13 cellular contexts compared by ENCODE assay signal in the genomic region with DNA sequence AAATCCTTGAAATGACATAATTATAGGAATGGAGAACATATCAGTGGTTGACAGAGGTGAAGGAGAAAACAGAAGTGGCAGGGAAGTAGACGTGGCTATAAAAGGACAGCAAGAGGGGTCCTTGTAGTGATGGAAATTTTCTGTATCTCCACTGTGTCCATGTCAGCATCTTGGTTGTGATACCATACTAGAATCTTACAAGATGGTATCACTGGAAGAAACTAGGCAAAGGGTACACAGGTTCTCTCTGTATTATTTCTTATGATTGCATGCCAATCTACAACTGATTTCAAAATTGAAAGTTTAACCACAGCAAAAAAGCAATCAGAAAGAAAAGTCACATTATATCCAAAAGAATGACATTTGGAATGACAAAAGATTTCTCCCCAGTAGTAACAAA. TPM values are rescaled to one million over a fixed set of nuclear protein-coding genes. Genes with fewer than 3 reads are reported as not detected.
DNase-seq lines count a peak whose midpoint lies in the region; ATAC-seq and TF ChIP-seq lines count a peak whose summit lies in the region.
"Had no signal": no experiment of that assay in that cellular context is flagged by ENCODE, and none has a peak within 500 bp of the region (broad histone marks: within the 10 kb centered on the region; RNA-seq: fewer than 3 reads in every experiment).

No MANE protein-coding gene starts in this region.

- peaks cover 59% of the 10 kb centered on the region for H3K4me1 Mint-ChIP-seq in activated T-cell treated with anti-CD3 and anti-CD28 coated beads, Interleukin-2, amount 50 U/mL, for 4 hours (ENCODE audit: low read depth)
- H3K4me1 Mint-ChIP-seq in CD4-positive, alpha-beta memory T cell, result peaks cover 18 to 50% (median 33%) of the 10 kb centered on the region in 4 donors
- peaks cover 45% of the 10 kb centered on the region for H3K4me1 Mint-ChIP-seq in activated T-helper 17 cell treated with anti-CD3 and anti-CD28 coated beads, Interleukin-2, amount 50 U/mL, for 72 hours
- peaks cover 17 to 43% (median 22%) of the 10 kb centered on the region in 4 donors for H3K4me1 Mint-ChIP-seq in naive thymus-derived CD8-positive, alpha-beta T cell

- no peaks in the 10 kb centered on the region for H3K27me3 ChIP-seq in CD4-positive, alpha-beta memory T cell (ENCODE audit: insufficient read depth, low read length)
- H3K27me3 ChIP-seq in vagina, result no peaks in the 10 kb centered on the region
- H3K27me3 ChIP-seq: Peyer's patch had no signal

- peaks cover 27% of the 10 kb centered on the region for H3K36me3 Mint-ChIP-seq in activated T-cell treated with anti-CD3 and anti-CD28 coated beads, Interleukin-2, amount 50 U/mL, for 4 hours (ENCODE audit: insufficient read depth)
- H3K36me3 Mint-ChIP-seq in CD4-positive, alpha-beta memory T cell, result peaks cover 19 to 41% of the 10 kb centered on the region in 2 donors
- H3K36me3 Mint-ChIP-seq in activated T-helper 17 cell treated with anti-CD3 and anti-CD28 coated beads, Interleukin-2, amount 50 U/mL, for 72 hours (ENCODE audit: low read depth), result peaks cover 74% of the 10 kb centered on the region
- H3K36me3 Mint-ChIP-seq in naive thymus-derived CD8-positive, alpha-beta T cell, result peaks cover 0 to 44% (median 13%) of the 10 kb centered on the region in 3 donors

- ATAC-seq in activated T-cell treated with anti-CD3 and anti-CD28 coated beads, Interleukin-2, amount 50 U/mL, for 4 hours, result peak; percentile 22 to 53
- ATAC-seq in activated T-helper 17 cell treated with anti-CD3 and anti-CD28 coated beads, Interleukin-2, amount 50 U/mL, for 72 hours (replicated peaks), result peak; percentile 25
- ATAC-seq in naive thymus-derived CD8-positive, alpha-beta T cell, result no peak
- ATAC-seq: K562 had no signal

- H3K4me3 Mint-ChIP-seq in activated T-cell treated with anti-CD3 and anti-CD28 coated beads, Interleukin-2, amount 50 U/mL, for 4 hours, result no peak overlapping the region
- H3K4me3 Mint-ChIP-seq in CD4-positive, alpha-beta memory T cell, result no peak overlapping the region
- peak overlapping the region; percentile 65 for H3K4me3 Mint-ChIP-seq in activated T-helper 17 cell treated with anti-CD3 and anti-CD28 coated beads, Interleukin-2, amount 50 U/mL, for 72 hours
- no peak overlapping the region for H3K4me3 Mint-ChIP-seq in naive thymus-derived CD8-positive, alpha-beta T cell

- H3K9me3 ChIP-seq in CD4-positive, alpha-beta memory T cell (ENCODE audit: control insufficient read depth in 1 of 2, low read length in 2 of 2), result no peaks in the 10 kb centered on the region
- H3K9me3 ChIP-seq in vagina, result no peaks in the 10 kb centered on the region
- H3K9me3 ChIP-seq: Peyer's patch had no signal

- H3K27me3 Mint-ChIP-seq in activated T-cell treated with anti-CD3 and anti-CD28 coated beads, Interleukin-2, amount 50 U/mL, for 4 hours (ENCODE audit: low read depth), result no peaks in the 10 kb centered on the region
- no peaks in the 10 kb centered on the region for H3K27me3 Mint-ChIP-seq in CD4-positive, alpha-beta memory T cell
- no peaks in the 10 kb centered on the region for H3K27me3 Mint-ChIP-seq in activated T-helper 17 cell treated with anti-CD3 and anti-CD28 coated beads, Interleukin-2, amount 50 U/mL, for 72 hours
- H3K27me3 Mint-ChIP-seq in naive thymus-derived CD8-positive, alpha-beta T cell, result no peaks in the 10 kb centered on the region

- POLR2A ChIA-PET in CD4-positive, alpha-beta memory T cell (lab: Charles Lee; ENCODE audit: partially characterized antibody), result no interaction called here
- POLR2A ChIA-PET in naive thymus-derived CD8-positive, alpha-beta T cell (lab: Charles Lee), result interaction anchor here (0.9 kb wide), 1 partner anchor 17 kb away, joined by 4 read pairs; no protein-coding TSS in a partner anchor

- CTCF ChIA-PET in CD4-positive, alpha-beta memory T cell (lab: Charles Lee; ENCODE audit: partially characterized antibody), result no interaction called here

- no peak for TF ChIP-seq CTCF in vagina (IDR thresholded peaks at IDR 0.05)

- peak overlapping the region in 4 of 7 donors; percentile 29 to 65 (median 58) for H3K27ac Mint-ChIP-seq in CD4-positive, alpha-beta memory T cell
- H3K27ac Mint-ChIP-seq in activated T-helper 17 cell treated with anti-CD3 and anti-CD28 coated beads, Interleukin-2, amount 50 U/mL, for 72 hours, result peak overlapping the region; percentile 65
- peak overlapping the region; percentile 24 to 91 (median 62) for H3K27ac Mint-ChIP-seq in naive thymus-derived CD8-positive, alpha-beta T cell

- intact Hi-C loops in CD4-positive, alpha-beta memory T cell (cut with micrococcal nuclease), result no loop called here
- intact Hi-C loops in vagina (cut with DNase I), result no loop called here

- no peak for DNase-seq in activated T-cell treated with anti-CD3 and anti-CD28 coated beads, Interleukin-2, amount 50 U/mL, for 4 hours
- no peak for DNase-seq in activated T-cell treated with anti-CD3 and anti-CD28 coated beads, Interleukin-2, amount 50 U/mL, for 48 hours
- no peak for DNase-seq in CD4-positive, alpha-beta memory T cell
- no peak for DNase-seq in naive thymus-derived CD8-positive, alpha-beta T cell
- DNase-seq in cerebellar cortex (ENCODE audit: low spot score) (no peak), vagina (ENCODE audit: extremely low spot score in 2 of 2) (no peak)
- DNase-seq: GOT3, NCI-H1436 treated with DMSO at 0.1 percent for 48 hours, NCI-H2081, NCI-H510A treated with DMSO at 0.1 percent for 48 hours, Peyer's patch had no signal

- H3K4me3 ChIP-seq in CD4-positive, alpha-beta memory T cell (ENCODE audit: low read length in 2 of 2), result no peak overlapping the region
- no peak overlapping the region for H3K4me3 ChIP-seq in vagina
- H3K4me3 ChIP-seq: K562, Peyer's patch had no signal

- H3K4me1 ChIP-seq in CD4-positive, alpha-beta memory T cell (ENCODE audit: insufficient read depth, low read length), result peaks cover 39% of the 10 kb centered on the region
- H3K4me1 ChIP-seq in vagina, result no peaks in the 10 kb centered on the region
- H3K4me1 ChIP-seq: Peyer's patch had no signal

- TF ChIP-seq POLR2A in vagina (IDR thresholded peaks at IDR 0.05), result no peak

- H3K9me3 Mint-ChIP-seq in activated T-cell treated with anti-CD3 and anti-CD28 coated beads, Interleukin-2, amount 50 U/mL, for 4 hours, result no peaks in the 10 kb centered on the region
- no peaks in the 10 kb centered on the region for H3K9me3 Mint-ChIP-seq in CD4-positive, alpha-beta memory T cell
- H3K9me3 Mint-ChIP-seq in activated T-helper 17 cell treated with anti-CD3 and anti-CD28 coated beads, Interleukin-2, amount 50 U/mL, for 72 hours, result no peaks in the 10 kb centered on the region
- no peaks in the 10 kb centered on the region for H3K9me3 Mint-ChIP-seq in naive thymus-derived CD8-positive, alpha-beta T cell

- H3K36me3 ChIP-seq in CD4-positive, alpha-beta memory T cell (ENCODE audit: insufficient read depth, low read length), result no peaks in the 10 kb centered on the region
- no peaks in the 10 kb centered on the region for H3K36me3 ChIP-seq in vagina

- H3K27ac ChIP-seq in CD4-positive, alpha-beta memory T cell (ENCODE audit: low read depth, low read length), result no peak overlapping the region
- H3K27ac ChIP-seq in vagina, result no peak overlapping the region
- H3K27ac ChIP-seq: Peyer's patch had no signal

RNA-seq across cellular contexts. Expression of gene ZC3H12D, which starts 16.4 kb away (rescaled TPM):
- 10 to 100 TPM; 22.2 to 51.5 (median 42.5) TPM for total RNA-seq in activated T-cell treated with anti-CD3 and anti-CD28 coated beads, Interleukin-2, amount 50 U/mL, for 4 hours
- 100 to 1,000 TPM in 1 of 2 experiments, 10 to 100 TPM in 1; 91.5 to 106 TPM for total RNA-seq in CD4-positive, alpha-beta memory T cell
- polyA plus RNA-seq in CD4-positive, alpha-beta memory T cell, result 1 to 10 TPM; 3.1 to 9.8 TPM
- 100 to 1,000 TPM; 117 to 254 TPM for total RNA-seq in activated T-helper 17 cell treated with anti-CD3 and anti-CD28 coated beads, Interleukin-2, amount 50 U/mL, for 72 hours
- total RNA-seq in naive thymus-derived CD8-positive, alpha-beta T cell, result 10 to 100 TPM; 61.9 to 63.5 TPM
- polyA plus RNA-seq in naive thymus-derived CD8-positive, alpha-beta T cell, result 1 to 10 TPM; 1.1 to 1.7 (median 1.5) TPM
- total RNA-seq in vagina, result 2.2 TPM

RNA-seq across cellular contexts. Expression of gene PPIL4, which starts 44.6 kb away (rescaled TPM):
- 10 to 100 TPM; 19.7 to 22.2 (median 21.9) TPM for total RNA-seq in activated T-cell treated with anti-CD3 and anti-CD28 coated beads, Interleukin-2, amount 50 U/mL, for 4 hours
- 10 to 100 TPM; 33.1 to 35.7 TPM for total RNA-seq in CD4-positive, alpha-beta memory T cell
- 10 to 100 TPM in 1 of 2 donors, 1 to 10 TPM in 1; 10.0 to 14.5 TPM for polyA plus RNA-seq in CD4-positive, alpha-beta memory T cell
- total RNA-seq in activated T-helper 17 cell treated with anti-CD3 and anti-CD28 coated beads, Interleukin-2, amount 50 U/mL, for 72 hours, result 10 to 100 TPM; 19.8 to 24.7 TPM
- 10 to 100 TPM; 35.2 to 39.5 TPM for total RNA-seq in naive thymus-derived CD8-positive, alpha-beta T cell
- polyA plus RNA-seq in naive thymus-derived CD8-positive, alpha-beta T cell, result 10 to 100 TPM in 2 of 3 donors, 1 to 10 TPM in 1; 7.1 to 11.8 (median 11.8) TPM
- 20.1 TPM for total RNA-seq in vagina

Comparison
In these comparisons a context has a peak if more than half of its experiments do, and no peak if none do; other contexts are left out.
1. ATAC-seq: peak in activated T-cell treated with anti-CD3 and anti-CD28 coated beads, Interleukin-2, amount 50 U/mL, for 4 hours (2 of 2) and activated T-helper 17 cell treated with anti-CD3 and anti-CD28 coated beads, Interleukin-2, amount 50 U/mL, for 72 hours (single experiment); none in naive thymus-derived CD8-positive, alpha-beta T cell (0 of 2).
2. Peak in every context shown above with its lines, with median percentiles within 50 percentile points of each other: H3K27ac Mint-ChIP-seq.